ENCODE assay signal across 1 cellular context in the genomic region with DNA sequence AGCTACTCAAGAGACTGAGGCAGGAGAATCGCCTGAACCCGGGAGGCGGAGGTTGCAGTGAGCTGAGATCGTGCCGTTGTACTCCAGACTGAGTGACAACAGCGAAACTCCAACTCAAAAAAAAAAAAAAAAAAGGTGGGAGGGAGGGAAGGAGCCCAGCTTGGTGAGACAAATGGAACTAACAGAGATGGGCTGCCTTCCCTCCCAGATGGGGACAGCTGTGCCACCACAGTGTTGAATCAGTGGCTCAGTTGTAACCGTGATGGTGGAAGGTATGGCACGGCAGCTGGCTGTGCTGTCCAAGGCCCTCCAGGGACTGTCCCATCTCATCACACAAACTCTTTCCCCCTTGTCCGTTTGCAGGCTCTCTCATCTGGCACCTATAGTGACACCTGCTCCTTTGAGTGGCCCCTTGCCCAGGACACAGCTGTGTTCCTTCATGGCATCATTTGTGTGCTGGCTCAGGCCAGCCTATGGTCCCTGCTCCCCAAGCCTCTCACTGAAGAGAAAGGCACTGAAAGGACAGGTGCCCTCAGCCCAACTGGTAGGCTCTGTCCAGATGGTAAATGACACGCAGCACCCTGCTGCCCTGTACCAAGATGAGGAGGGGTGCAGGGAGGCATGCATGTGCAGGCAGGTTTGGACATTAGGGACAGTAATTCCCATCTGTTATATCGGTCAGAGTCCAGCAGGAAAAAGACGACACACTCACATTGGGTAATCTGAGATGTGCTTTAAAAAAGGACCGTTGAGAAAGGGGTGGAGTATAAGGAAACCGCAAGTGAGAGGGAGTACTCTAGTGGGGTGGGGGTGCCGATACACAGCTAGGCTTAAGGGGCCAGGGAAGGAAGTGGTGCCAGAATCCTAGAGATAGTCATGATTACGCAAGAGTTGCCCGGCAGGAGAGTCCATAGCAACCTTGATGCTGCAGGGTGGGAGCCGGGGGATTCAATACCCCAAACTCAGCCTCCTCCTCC.
TF ChIP-seq lines count a peak whose summit lies in the region.

No MANE protein-coding gene starts in this region.

TF ChIP-seq in K562, 482 proteins besides CTCF, POLR2A, EP300 and RAD21 (continued from another document and continues in another):
- TF ChIP-seq, protein P1, sequence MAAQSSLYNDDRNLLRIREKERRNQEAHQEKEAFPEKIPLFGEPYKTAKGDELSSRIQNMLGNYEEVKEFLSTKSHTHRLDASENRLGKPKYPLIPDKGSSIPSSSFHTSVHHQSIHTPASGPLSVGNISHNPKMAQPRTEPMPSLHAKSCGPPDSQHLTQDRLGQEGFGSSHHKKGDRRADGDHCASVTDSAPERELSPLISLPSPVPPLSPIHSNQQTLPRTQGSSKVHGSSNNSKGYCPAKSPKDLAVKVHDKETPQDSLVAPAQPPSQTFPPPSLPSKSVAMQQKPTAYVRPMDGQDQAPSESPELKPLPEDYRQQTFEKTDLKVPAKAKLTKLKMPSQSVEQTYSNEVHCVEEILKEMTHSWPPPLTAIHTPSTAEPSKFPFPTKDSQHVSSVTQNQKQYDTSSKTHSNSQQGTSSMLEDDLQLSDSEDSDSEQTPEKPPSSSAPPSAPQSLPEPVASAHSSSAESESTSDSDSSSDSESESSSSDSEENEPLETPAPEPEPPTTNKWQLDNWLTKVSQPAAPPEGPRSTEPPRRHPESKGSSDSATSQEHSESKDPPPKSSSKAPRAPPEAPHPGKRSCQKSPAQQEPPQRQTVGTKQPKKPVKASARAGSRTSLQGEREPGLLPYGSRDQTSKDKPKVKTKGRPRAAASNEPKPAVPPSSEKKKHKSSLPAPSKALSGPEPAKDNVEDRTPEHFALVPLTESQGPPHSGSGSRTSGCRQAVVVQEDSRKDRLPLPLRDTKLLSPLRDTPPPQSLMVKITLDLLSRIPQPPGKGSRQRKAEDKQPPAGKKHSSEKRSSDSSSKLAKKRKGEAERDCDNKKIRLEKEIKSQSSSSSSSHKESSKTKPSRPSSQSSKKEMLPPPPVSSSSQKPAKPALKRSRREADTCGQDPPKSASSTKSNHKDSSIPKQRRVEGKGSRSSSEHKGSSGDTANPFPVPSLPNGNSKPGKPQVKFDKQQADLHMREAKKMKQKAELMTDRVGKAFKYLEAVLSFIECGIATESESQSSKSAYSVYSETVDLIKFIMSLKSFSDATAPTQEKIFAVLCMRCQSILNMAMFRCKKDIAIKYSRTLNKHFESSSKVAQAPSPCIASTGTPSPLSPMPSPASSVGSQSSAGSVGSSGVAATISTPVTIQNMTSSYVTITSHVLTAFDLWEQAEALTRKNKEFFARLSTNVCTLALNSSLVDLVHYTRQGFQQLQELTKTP (IDR thresholded peaks at IDR 0.05; ENCODE audit: low read depth in 1 of 2, partially characterized antibody in 2 of 2), result peak in 1 of 2 experiments; percentile 60
- TF ChIP-seq, protein P2, sequence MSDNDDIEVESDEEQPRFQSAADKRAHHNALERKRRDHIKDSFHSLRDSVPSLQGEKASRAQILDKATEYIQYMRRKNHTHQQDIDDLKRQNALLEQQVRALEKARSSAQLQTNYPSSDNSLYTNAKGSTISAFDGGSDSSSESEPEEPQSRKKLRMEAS (CRISPR knock-in tag; IDR thresholded peaks at IDR 0.05), result peak; percentile 58; the same call in 1 of the 2 replicates
- TF ChIP-seq, protein P3, sequence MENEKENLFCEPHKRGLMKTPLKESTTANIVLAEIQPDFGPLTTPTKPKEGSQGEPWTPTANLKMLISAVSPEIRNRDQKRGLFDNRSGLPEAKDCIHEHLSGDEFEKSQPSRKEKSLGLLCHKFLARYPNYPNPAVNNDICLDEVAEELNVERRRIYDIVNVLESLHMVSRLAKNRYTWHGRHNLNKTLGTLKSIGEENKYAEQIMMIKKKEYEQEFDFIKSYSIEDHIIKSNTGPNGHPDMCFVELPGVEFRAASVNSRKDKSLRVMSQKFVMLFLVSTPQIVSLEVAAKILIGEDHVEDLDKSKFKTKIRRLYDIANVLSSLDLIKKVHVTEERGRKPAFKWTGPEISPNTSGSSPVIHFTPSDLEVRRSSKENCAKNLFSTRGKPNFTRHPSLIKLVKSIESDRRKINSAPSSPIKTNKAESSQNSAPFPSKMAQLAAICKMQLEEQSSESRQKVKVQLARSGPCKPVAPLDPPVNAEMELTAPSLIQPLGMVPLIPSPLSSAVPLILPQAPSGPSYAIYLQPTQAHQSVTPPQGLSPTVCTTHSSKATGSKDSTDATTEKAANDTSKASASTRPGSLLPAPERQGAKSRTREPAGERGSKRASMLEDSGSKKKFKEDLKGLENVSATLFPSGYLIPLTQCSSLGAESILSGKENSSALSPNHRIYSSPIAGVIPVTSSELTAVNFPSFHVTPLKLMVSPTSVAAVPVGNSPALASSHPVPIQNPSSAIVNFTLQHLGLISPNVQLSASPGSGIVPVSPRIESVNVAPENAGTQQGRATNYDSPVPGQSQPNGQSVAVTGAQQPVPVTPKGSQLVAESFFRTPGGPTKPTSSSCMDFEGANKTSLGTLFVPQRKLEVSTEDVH (IDR thresholded peaks at IDR 0.05; ENCODE audit: low read depth, partially characterized antibody), result peak; percentile 44
- TF ChIP-seq GTF2E2 (tag; IDR thresholded peaks at IDR 0.05) (0 out of 2 replicates have a peak, but pooled peaks have one; percentile 28), JUN (IDR thresholded peaks at IDR 0.05; ENCODE audit: borderline replicate concordance, low read depth, low read length) (0 out of 2 replicates have a peak, but pooled peaks have one; percentile 33), JUN (CRISPR knock-in tag; IDR thresholded peaks at IDR 0.05; ENCODE audit: borderline replicate concordance) (no peak), CBFB (CRISPR knock-in tag; IDR thresholded peaks at IDR 0.05) (peak; percentile 97), ZEB2 (IDR thresholded peaks at IDR 0.05) (peak; percentile 47; the same call in 1 of the 2 replicates), BCL6 (CRISPR knock-in tag; IDR thresholded peaks at IDR 0.05) (no peak), TBP (optimal IDR thresholded peaks at IDR 0.05; ENCODE audit: low read depth, low read length) (peak; percentile 64), CBFA2T2 (conservative IDR thresholded peaks at IDR 0.05) (peak; percentile 42; the same call in 1 of the 2 replicates), ZNF347 (CRISPR knock-in tag; IDR thresholded peaks at IDR 0.05; ENCODE audit: low read depth) (no peak), ZNF263 (CRISPR knock-in tag; IDR thresholded peaks at IDR 0.05; ENCODE audit: borderline replicate concordance) (peak; percentile 49; the same call in 1 of the 2 replicates), ZNF57 (CRISPR knock-in tag; IDR thresholded peaks at IDR 0.05) (0 out of 2 replicates have a peak, but pooled peaks have one; percentile 58), KDM4B (IDR thresholded peaks at IDR 0.05; ENCODE audit: borderline replicate concordance in 2 of 2, low read depth in 1 of 2) (peak in 1 of 2 experiments; percentile 57; a peak in 1 of 4 replicates), PML (IDR thresholded peaks at IDR 0.05; ENCODE audit: low read length) (peak; percentile 54), CC2D1A (IDR thresholded peaks at IDR 0.05) (peak; percentile 92; the same call in 1 of the 2 replicates), SMAD1 (IDR thresholded peaks at IDR 0.05; ENCODE audit: low read depth, low read length, partially characterized antibody) (peak; percentile 35), ZNF551 (CRISPR knock-in tag; IDR thresholded peaks at IDR 0.05) (no peak), TRIM28 (IDR thresholded peaks at IDR 0.05) (no peak), GATAD2A (IDR thresholded peaks at IDR 0.05) (0 out of 2 replicates have a peak, but pooled peaks have one; percentile 56), KDM1A (IDR thresholded peaks at IDR 0.05) (peak in 1 of 2 experiments; percentile 6; a peak in 2 of 4 replicates), RCOR1 (IDR thresholded peaks at IDR 0.05; ENCODE audit: borderline replicate concordance in 1 of 2, low read depth in 2 of 2, low read length in 2 of 2) (peak; percentile 67 to 92; a peak in 3 of 4 replicates)
- TF ChIP-seq, protein P4, sequence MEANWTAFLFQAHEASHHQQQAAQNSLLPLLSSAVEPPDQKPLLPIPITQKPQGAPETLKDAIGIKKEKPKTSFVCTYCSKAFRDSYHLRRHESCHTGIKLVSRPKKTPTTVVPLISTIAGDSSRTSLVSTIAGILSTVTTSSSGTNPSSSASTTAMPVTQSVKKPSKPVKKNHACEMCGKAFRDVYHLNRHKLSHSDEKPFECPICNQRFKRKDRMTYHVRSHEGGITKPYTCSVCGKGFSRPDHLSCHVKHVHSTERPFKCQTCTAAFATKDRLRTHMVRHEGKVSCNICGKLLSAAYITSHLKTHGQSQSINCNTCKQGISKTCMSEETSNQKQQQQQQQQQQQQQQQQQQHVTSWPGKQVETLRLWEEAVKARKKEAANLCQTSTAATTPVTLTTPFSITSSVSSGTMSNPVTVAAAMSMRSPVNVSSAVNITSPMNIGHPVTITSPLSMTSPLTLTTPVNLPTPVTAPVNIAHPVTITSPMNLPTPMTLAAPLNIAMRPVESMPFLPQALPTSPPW (CRISPR knock-in tag; IDR thresholded peaks at IDR 0.05), result peak; percentile 88
- TF ChIP-seq, protein P5, sequence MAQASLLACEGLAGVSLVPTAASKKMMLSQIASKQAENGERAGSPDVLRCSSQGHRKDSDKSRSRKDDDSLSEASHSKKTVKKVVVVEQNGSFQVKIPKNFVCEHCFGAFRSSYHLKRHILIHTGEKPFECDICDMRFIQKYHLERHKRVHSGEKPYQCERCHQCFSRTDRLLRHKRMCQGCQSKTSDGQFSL (CRISPR knock-in tag; IDR thresholded peaks at IDR 0.05), result peak; percentile 94
- TF ChIP-seq, protein P5 (tag; IDR thresholded peaks at IDR 0.05), result 0 out of 4 replicates have a peak, but pooled peaks of 1 of the 2 experiments have one; percentile 24
- TF ChIP-seq, protein P6, sequence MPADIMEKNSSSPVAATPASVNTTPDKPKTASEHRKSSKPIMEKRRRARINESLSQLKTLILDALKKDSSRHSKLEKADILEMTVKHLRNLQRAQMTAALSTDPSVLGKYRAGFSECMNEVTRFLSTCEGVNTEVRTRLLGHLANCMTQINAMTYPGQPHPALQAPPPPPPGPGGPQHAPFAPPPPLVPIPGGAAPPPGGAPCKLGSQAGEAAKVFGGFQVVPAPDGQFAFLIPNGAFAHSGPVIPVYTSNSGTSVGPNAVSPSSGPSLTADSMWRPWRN (IDR thresholded peaks at IDR 0.05; ENCODE audit: low read depth), result peak; percentile 33; the same call in 1 of the 2 replicates
- TF ChIP-seq, protein P7, sequence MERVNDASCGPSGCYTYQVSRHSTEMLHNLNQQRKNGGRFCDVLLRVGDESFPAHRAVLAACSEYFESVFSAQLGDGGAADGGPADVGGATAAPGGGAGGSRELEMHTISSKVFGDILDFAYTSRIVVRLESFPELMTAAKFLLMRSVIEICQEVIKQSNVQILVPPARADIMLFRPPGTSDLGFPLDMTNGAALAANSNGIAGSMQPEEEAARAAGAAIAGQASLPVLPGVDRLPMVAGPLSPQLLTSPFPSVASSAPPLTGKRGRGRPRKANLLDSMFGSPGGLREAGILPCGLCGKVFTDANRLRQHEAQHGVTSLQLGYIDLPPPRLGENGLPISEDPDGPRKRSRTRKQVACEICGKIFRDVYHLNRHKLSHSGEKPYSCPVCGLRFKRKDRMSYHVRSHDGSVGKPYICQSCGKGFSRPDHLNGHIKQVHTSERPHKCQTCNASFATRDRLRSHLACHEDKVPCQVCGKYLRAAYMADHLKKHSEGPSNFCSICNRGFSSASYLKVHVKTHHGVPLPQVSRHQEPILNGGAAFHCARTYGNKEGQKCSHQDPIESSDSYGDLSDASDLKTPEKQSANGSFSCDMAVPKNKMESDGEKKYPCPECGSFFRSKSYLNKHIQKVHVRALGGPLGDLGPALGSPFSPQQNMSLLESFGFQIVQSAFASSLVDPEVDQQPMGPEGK (CRISPR knock-in tag; IDR thresholded peaks at IDR 0.05; ENCODE audit: borderline replicate concordance), result no peak
- TF ChIP-seq, protein P8, sequence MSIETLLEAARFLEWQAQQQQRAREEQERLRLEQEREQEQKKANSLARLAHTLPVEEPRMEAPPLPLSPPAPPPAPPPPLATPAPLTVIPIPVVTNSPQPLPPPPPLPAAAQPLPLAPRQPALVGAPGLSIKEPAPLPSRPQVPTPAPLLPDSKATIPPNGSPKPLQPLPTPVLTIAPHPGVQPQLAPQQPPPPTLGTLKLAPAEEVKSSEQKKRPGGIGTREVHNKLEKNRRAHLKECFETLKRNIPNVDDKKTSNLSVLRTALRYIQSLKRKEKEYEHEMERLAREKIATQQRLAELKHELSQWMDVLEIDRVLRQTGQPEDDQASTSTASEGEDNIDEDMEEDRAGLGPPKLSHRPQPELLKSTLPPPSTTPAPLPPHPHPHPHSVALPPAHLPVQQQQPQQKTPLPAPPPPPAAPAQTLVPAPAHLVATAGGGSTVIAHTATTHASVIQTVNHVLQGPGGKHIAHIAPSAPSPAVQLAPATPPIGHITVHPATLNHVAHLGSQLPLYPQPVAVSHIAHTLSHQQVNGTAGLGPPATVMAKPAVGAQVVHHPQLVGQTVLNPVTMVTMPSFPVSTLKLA (conservative IDR thresholded peaks at IDR 0.05), result peak in 1 of 2 experiments; percentile 64; a peak in 1 of 4 replicates
- TF ChIP-seq, protein P9, sequence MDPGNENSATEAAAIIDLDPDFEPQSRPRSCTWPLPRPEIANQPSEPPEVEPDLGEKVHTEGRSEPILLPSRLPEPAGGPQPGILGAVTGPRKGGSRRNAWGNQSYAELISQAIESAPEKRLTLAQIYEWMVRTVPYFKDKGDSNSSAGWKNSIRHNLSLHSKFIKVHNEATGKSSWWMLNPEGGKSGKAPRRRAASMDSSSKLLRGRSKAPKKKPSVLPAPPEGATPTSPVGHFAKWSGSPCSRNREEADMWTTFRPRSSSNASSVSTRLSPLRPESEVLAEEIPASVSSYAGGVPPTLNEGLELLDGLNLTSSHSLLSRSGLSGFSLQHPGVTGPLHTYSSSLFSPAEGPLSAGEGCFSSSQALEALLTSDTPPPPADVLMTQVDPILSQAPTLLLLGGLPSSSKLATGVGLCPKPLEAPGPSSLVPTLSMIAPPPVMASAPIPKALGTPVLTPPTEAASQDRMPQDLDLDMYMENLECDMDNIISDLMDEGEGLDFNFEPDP (CRISPR knock-in tag; IDR thresholded peaks at IDR 0.05), result 0 out of 2 replicates have a peak, but pooled peaks have one; percentile 51
- TF ChIP-seq, protein P10, sequence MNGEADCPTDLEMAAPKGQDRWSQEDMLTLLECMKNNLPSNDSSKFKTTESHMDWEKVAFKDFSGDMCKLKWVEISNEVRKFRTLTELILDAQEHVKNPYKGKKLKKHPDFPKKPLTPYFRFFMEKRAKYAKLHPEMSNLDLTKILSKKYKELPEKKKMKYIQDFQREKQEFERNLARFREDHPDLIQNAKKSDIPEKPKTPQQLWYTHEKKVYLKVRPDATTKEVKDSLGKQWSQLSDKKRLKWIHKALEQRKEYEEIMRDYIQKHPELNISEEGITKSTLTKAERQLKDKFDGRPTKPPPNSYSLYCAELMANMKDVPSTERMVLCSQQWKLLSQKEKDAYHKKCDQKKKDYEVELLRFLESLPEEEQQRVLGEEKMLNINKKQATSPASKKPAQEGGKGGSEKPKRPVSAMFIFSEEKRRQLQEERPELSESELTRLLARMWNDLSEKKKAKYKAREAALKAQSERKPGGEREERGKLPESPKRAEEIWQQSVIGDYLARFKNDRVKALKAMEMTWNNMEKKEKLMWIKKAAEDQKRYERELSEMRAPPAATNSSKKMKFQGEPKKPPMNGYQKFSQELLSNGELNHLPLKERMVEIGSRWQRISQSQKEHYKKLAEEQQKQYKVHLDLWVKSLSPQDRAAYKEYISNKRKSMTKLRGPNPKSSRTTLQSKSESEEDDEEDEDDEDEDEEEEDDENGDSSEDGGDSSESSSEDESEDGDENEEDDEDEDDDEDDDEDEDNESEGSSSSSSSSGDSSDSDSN (IDR thresholded peaks at IDR 0.05; ENCODE audit: borderline replicate concordance in 1 of 2, low read depth in 2 of 2, low read length in 2 of 2), result 0 out of 4 replicates have a peak, but pooled peaks of 1 of the 2 experiments have one; percentile 33
